Comparison of ENCODE assay signal across 1 cellular context in the genomic region with DNA sequence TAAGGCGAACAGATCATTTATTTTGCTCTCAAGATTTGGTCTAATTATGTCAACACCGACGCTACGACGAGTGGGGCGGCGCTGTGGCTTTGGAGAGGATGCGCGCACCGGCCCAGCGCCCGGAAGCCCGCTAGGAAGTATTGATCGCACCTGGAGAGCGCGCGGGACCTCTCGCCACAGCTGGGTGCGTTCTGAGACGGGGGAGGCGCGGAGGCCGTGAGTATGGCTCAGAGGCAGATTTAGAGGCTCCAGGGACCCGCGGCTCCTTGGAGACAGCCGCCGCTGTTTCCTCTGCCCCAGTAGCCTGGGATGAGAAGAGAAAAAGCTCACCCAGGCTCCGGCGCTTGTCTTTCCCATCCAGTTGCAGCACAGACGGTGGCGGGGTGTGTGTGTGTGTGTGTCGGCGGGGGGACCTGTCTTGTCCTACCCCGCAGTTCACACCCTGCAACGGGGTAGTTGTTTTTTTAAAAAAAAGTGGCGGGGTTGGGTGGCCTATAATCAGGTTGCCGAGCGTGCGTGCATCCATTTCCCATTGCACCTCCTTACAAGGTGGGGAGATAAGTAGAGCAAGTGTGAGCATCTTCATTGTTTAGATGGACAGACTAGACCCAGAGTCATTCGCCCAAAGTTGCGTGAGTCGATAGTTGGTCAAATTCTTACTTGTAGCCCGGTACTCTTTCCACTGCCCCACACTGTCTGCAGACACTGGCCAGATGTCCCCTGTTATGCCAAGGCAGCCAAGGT.
TF ChIP-seq lines count a peak whose summit lies in the region.

No MANE protein-coding gene starts in this region.

TF ChIP-seq in K562, 482 proteins besides CTCF, POLR2A, EP300 and RAD21:
- TF ChIP-seq ZNF584 (CRISPR knock-in tag; IDR thresholded peaks at IDR 0.05; ENCODE audit: low read depth) (no peak), HDAC1 (IDR thresholded peaks at IDR 0.05) (no peak), ZNF561 (CRISPR knock-in tag; conservative IDR thresholded peaks at IDR 0.05) (no peak), SMARCB1 (IDR thresholded peaks at IDR 0.05; ENCODE audit: insufficient read length, low read depth) (no peak), HDGF (IDR thresholded peaks at IDR 0.05) (no peak), HNRNPL (IDR thresholded peaks at IDR 0.05; ENCODE audit: low read depth, low read length) (no peak), ZNF232 (CRISPR knock-in tag; IDR thresholded peaks at IDR 0.05) (no peak), ARID2 (IDR thresholded peaks at IDR 0.05) (no peak), ZSCAN29 (IDR thresholded peaks at IDR 0.05) (no peak), ZNF316 (IDR thresholded peaks at IDR 0.05) (no peak)
- TF ChIP-seq, protein P1, sequence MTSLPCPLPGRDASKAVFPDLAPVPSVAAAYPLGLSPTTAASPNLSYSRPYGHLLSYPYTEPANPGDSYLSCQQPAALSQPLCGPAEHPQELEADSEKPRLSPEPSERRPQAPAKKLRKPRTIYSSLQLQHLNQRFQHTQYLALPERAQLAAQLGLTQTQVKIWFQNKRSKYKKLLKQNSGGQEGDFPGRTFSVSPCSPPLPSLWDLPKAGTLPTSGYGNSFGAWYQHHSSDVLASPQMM (CRISPR knock-in tag; IDR thresholded peaks at IDR 0.05): no peak
- TF ChIP-seq, protein P2, sequence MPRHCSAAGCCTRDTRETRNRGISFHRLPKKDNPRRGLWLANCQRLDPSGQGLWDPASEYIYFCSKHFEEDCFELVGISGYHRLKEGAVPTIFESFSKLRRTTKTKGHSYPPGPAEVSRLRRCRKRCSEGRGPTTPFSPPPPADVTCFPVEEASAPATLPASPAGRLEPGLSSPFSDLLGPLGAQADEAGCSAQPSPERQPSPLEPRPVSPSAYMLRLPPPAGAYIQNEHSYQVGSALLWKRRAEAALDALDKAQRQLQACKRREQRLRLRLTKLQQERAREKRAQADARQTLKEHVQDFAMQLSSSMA (CRISPR knock-in tag; IDR thresholded peaks at IDR 0.05): no peak
- TF ChIP-seq, protein P3, sequence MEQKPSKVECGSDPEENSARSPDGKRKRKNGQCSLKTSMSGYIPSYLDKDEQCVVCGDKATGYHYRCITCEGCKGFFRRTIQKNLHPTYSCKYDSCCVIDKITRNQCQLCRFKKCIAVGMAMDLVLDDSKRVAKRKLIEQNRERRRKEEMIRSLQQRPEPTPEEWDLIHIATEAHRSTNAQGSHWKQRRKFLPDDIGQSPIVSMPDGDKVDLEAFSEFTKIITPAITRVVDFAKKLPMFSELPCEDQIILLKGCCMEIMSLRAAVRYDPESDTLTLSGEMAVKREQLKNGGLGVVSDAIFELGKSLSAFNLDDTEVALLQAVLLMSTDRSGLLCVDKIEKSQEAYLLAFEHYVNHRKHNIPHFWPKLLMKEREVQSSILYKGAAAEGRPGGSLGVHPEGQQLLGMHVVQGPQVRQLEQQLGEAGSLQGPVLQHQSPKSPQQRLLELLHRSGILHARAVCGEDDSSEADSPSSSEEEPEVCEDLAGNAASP (IDR thresholded peaks at IDR 0.05): no peak
- TF ChIP-seq, protein P4, sequence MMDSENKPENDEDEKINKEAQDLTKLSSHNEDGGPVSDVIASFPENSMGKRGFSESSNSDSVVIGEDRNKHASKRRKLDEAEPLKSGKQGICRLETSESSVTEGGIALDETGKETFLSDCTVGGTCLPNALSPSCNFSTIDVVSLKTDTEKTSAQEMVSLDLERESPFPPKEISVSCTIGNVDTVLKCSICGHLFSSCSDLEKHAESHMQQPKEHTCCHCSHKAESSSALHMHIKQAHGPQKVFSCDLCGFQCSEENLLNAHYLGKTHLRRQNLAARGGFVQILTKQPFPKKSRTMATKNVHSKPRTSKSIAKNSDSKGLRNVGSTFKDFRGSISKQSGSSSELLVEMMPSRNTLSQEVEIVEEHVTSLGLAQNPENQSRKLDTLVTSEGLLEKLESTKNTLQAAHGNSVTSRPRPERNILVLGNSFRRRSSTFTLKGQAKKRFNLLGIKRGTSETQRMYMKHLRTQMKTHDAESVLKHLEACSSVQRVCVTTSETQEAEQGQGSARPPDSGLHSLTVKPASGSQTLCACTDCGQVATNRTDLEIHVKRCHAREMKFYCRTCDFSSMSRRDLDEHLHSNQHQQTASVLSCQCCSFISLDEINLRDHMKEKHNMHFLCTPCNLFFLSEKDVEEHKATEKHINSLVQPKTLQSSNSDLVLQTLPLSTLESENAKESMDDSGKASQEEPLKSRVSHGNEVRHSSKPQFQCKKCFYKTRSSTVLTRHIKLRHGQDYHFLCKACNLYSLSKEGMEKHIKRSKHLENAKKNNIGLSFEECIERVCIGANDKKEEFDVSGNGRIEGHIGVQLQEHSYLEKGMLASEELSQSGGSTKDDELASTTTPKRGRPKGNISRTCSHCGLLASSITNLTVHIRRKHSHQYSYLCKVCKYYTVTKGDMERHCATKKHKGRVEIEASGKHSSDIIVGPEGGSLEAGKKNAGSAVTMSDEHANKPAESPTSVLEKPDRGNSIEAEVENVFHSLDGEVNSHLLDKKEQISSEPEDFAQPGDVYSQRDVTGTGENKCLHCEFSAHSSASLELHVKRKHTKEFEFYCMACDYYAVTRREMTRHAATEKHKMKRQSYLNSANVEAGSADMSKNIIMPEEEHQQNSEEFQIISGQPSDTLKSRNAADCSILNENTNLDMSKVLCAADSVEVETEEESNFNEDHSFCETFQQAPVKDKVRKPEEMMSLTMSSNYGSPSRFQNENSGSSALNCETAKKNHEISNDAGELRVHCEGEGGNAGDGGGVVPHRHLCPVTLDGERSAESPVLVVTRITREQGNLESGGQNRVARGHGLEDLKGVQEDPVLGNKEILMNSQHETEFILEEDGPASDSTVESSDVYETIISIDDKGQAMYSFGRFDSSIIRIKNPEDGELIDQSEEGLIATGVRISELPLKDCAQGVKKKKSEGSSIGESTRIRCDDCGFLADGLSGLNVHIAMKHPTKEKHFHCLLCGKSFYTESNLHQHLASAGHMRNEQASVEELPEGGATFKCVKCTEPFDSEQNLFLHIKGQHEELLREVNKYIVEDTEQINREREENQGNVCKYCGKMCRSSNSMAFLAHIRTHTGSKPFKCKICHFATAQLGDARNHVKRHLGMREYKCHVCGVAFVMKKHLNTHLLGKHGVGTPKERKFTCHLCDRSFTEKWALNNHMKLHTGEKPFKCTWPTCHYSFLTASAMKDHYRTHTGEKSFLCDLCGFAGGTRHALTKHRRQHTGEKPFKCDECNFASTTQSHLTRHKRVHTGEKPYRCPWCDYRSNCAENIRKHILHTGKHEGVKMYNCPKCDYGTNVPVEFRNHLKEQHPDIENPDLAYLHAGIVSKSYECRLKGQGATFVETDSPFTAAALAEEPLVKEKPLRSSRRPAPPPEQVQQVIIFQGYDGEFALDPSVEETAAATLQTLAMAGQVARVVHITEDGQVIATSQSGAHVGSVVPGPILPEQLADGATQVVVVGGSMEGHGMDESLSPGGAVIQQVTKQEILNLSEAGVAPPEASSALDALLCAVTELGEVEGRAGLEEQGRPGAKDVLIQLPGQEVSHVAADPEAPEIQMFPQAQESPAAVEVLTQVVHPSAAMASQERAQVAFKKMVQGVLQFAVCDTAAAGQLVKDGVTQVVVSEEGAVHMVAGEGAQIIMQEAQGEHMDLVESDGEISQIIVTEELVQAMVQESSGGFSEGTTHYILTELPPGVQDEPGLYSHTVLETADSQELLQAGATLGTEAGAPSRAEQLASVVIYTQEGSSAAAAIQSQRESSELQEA (IDR thresholded peaks at IDR 0.05; ENCODE audit: low read depth): no peak
TF ChIP-seq in K562: peak in this region for 0.
